In the genomic region with DNA sequence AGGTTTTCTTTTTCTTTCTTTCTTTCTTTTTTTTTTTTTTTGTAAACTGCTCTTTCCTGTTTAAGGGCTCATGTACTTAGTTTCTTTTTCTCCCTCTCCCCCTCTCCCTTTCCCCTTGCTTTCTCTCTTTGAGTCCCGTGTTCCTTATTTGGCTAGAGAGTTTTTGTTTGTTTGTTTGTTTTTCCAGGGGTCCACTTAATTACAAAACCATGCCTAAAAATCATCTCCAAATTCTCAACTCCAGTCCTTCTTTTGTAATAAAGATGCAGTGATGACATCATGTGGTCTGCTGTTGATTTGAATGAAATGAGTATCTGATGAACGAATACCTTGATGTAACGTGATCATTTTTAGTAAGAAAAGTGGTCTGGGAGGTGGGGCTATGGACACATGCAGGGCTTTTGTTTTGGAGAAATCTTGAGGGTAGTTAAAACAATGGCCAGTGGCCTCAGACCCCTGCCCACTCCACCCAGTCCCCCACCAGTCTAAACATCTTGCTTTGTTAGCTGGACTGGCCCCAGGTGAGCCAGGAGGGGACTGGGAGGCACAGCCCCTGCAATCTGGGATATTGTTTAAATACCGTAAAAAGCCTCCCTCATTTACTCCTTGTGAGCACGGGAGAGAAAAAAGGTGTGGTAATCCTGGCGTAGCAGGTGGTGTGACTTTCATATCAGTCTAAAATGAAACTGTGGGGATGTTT, we compare ENCODE assay signal across 18 cellular contexts.
"Had no signal": no experiment of that assay in that cellular context is flagged by ENCODE, and none has a peak within 500 bp of the region (broad histone marks: within the 10 kb centered on the region; RNA-seq: fewer than 3 reads in every experiment).

No MANE protein-coding gene starts in this region.

- H3K36me3 Mint-ChIP-seq: activated naive CD8-positive, alpha-beta T cell treated with anti-CD3 and anti-CD28 coated beads for 36 hours; brain; immature natural killer cell; naive thymus-derived CD8-positive, alpha-beta T cell had no signal

- H3K4me1 Mint-ChIP-seq: activated naive CD8-positive, alpha-beta T cell treated with anti-CD3 and anti-CD28 coated beads for 36 hours; central memory CD8-positive, alpha-beta T cell; immature natural killer cell; naive thymus-derived CD8-positive, alpha-beta T cell had no signal

- DNase-seq: activated CD4-positive, CD25-positive, alpha-beta regulatory T cell treated with anti-CD3 and anti-CD28 coated beads, Interleukin-2, amount 50 U/mL, for 72 hours; activated naive CD8-positive, alpha-beta T cell treated with anti-CD3 and anti-CD28 coated beads for 36 hours; immature natural killer cell; mesenchymal stem cell; naive thymus-derived CD8-positive, alpha-beta T cell; nucleus accumbens; psoas muscle; sigmoid colon; spleen; stimulated activated CD4-positive, alpha-beta T cell treated with anti-CD3 and anti-CD28 coated beads, Interleukin-1b, Interleukin-23, amount 100 ng/mL, for 48 hours; stomach had no signal

- ATAC-seq: esophagus mucosa; naive thymus-derived CD8-positive, alpha-beta T cell; psoas muscle had no signal

- H3K4me3 Mint-ChIP-seq: activated naive CD8-positive, alpha-beta T cell treated with anti-CD3 and anti-CD28 coated beads for 36 hours; activated T-helper 1 cell treated with anti-CD3 and anti-CD28 coated beads, Interleukin-12 subunit alpha, Interleukin-12 subunit beta, Interleukin-2, Interleukin-4 antibody, amounts not matched to agents 30 ng/mL and 10 ng/mL and 1 ng/mL, durations not matched to agents 14 hours and 24 hours and 36 hours; central memory CD8-positive, alpha-beta T cell; immature natural killer cell; naive thymus-derived CD8-positive, alpha-beta T cell had no signal

- H3K36me3 ChIP-seq: sigmoid colon, spleen, stomach, thoracic aorta had no signal

- H3K9me3 ChIP-seq: psoas muscle, sigmoid colon, spleen, stomach, thoracic aorta had no signal

- H3K27ac Mint-ChIP-seq: activated naive CD8-positive, alpha-beta T cell treated with anti-CD3 and anti-CD28 coated beads for 36 hours; activated T-helper 1 cell treated with anti-CD3 and anti-CD28 coated beads, Interleukin-12 subunit alpha, Interleukin-12 subunit beta, Interleukin-2, Interleukin-4 antibody, amounts not matched to agents 30 ng/mL and 10 ng/mL and 1 ng/mL, durations not matched to agents 14 hours and 24 hours and 36 hours; immature natural killer cell; naive thymus-derived CD8-positive, alpha-beta T cell had no signal

- H3K4me1 ChIP-seq: psoas muscle, spleen had no signal

- H3K9me3 Mint-ChIP-seq: activated naive CD8-positive, alpha-beta T cell treated with anti-CD3 and anti-CD28 coated beads for 36 hours; activated T-helper 1 cell treated with anti-CD3 and anti-CD28 coated beads, Interleukin-12 subunit alpha, Interleukin-12 subunit beta, Interleukin-2, Interleukin-4 antibody, amounts not matched to agents 30 ng/mL and 10 ng/mL and 1 ng/mL, durations not matched to agents 14 hours and 24 hours and 36 hours; central memory CD8-positive, alpha-beta T cell; immature natural killer cell; naive thymus-derived CD8-positive, alpha-beta T cell had no signal

- H3K27ac ChIP-seq: coronary artery, hepatocyte, psoas muscle, sigmoid colon, spleen, stomach, thoracic aorta had no signal

- H3K4me3 ChIP-seq: coronary artery, hepatocyte, psoas muscle, sigmoid colon, spleen, stomach, thoracic aorta had no signal

- H3K27me3 ChIP-seq: hepatocyte, sigmoid colon, spleen, stomach had no signal
